Comparison of ENCODE assay signal across 1 cellular context in the genomic region with DNA sequence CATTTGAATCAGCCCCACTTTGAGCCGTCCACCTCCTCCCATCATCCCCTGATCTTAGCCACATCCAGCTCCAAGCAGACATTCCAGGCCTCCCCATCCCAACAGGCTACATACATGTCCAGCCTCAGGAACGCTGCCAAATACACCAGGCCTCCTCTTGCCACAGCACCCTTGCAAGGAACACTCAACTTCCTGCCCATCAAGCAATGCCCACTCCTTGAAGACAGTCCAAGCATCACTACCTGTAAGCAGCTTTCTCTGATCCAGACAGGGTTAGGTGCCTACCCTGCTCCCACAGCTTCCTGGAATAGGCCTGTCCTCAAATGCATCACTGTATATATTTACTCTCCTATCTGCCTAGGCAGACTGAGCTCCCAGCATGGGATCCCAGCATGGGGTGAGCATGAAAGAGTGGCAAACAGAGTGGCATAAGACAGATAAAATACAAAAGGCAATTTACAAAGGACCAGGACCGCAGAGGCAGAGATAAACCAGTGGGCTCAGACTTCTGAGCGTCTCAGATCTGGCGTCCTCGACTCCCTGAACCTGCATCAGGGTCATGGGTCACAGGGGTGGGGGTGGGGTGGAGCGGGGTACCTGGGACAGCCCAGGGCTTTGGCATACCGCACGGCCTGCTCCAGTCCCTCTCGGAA.
TF ChIP-seq lines count a peak whose summit lies in the region.

No MANE protein-coding gene starts in this region.

TF ChIP-seq in K562, 482 proteins besides CTCF, POLR2A, EP300 and RAD21 (continued from another document and continues in another):
- TF ChIP-seq, protein P1, sequence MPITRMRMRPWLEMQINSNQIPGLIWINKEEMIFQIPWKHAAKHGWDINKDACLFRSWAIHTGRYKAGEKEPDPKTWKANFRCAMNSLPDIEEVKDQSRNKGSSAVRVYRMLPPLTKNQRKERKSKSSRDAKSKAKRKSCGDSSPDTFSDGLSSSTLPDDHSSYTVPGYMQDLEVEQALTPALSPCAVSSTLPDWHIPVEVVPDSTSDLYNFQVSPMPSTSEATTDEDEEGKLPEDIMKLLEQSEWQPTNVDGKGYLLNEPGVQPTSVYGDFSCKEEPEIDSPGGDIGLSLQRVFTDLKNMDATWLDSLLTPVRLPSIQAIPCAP (CRISPR knock-in tag; IDR thresholded peaks at IDR 0.05; ENCODE audit: borderline replicate concordance), result no peak
- TF ChIP-seq NCOR1 (IDR thresholded peaks at IDR 0.05) (no peak; the same call in 1 of the 2 replicates), LEF1 (IDR thresholded peaks at IDR 0.05) (no peak), PTTG1 (tag; IDR thresholded peaks at IDR 0.05; ENCODE audit: low read depth) (no peak), CBFA2T2 (conservative IDR thresholded peaks at IDR 0.05) (peak; percentile 80), NR2C2 (CRISPR knock-in tag; IDR thresholded peaks at IDR 0.05) (no peak), NR2C2 (tag; IDR thresholded peaks at IDR 0.05) (peak; percentile 64; the same call in 1 of the 2 replicates), TAL1 (IDR thresholded peaks at IDR 0.05) (peak; percentile 52; the same call in 1 of the 2 replicates), CBFA2T3 (IDR thresholded peaks at IDR 0.05) (peak; percentile 88), NFE2 (IDR thresholded peaks at IDR 0.05; ENCODE audit: low read depth) (no peak), ZC3H8 (IDR thresholded peaks at IDR 0.05) (no peak), MYNN (IDR thresholded peaks at IDR 0.05) (0 out of 2 replicates have a peak, but pooled peaks have one; percentile 30), MYNN (CRISPR knock-in tag; IDR thresholded peaks at IDR 0.05) (no peak), SAFB2 (IDR thresholded peaks at IDR 0.05; ENCODE audit: borderline replicate concordance, low read depth, low read length, severe bottlenecking) (no peak), NR2C1 (IDR thresholded peaks at IDR 0.05) (peak; percentile 47; the same call in 1 of the 2 replicates), NR2C1 (tag; IDR thresholded peaks at IDR 0.05) (peak; percentile 53; the same call in 1 of the 2 replicates), RNF2 (IDR thresholded peaks at IDR 0.05) (no peak), MCM5 (IDR thresholded peaks at IDR 0.05; ENCODE audit: low read depth) (no peak), TEAD4 (IDR thresholded peaks at IDR 0.05; ENCODE audit: low read length) (peak; percentile 51; the same call in 1 of the 2 replicates), TEAD4 (CRISPR knock-in tag; IDR thresholded peaks at IDR 0.05; ENCODE audit: borderline replicate concordance) (no peak), SUPT5H (IDR thresholded peaks at IDR 0.05) (no peak), POLR2AphosphoS2 (IDR thresholded peaks at IDR 0.05; ENCODE audit: low read length) (peak; percentile 52; the same call in 1 of the 2 replicates), ARID2 (IDR thresholded peaks at IDR 0.05) (no peak), KAT7 (CRISPR knock-in tag; IDR thresholded peaks at IDR 0.05; ENCODE audit: borderline replicate concordance) (no peak), FOS (IDR thresholded peaks at IDR 0.05; ENCODE audit: extremely low read depth, insufficient read length) (no peak), TAF7 (tag; IDR thresholded peaks at IDR 0.05) (no peak), ZSCAN29 (IDR thresholded peaks at IDR 0.05) (no peak), ZC3H11A (IDR thresholded peaks at IDR 0.05; ENCODE audit: low read depth, low read length) (no peak), STAT5A (IDR thresholded peaks at IDR 0.05; ENCODE audit: borderline replicate concordance, low read length) (peak; percentile 59), KDM5B (IDR thresholded peaks at IDR 0.05; ENCODE audit: insufficient replicate concordance, low read depth, low read length) (no peak), COPS2 (conservative IDR thresholded peaks at IDR 0.05) (no peak), PHB (CRISPR knock-in tag; IDR thresholded peaks at IDR 0.05) (no peak), CHCHD3 (CRISPR knock-in tag; IDR thresholded peaks at IDR 0.05) (no peak)
- TF ChIP-seq, protein P2, sequence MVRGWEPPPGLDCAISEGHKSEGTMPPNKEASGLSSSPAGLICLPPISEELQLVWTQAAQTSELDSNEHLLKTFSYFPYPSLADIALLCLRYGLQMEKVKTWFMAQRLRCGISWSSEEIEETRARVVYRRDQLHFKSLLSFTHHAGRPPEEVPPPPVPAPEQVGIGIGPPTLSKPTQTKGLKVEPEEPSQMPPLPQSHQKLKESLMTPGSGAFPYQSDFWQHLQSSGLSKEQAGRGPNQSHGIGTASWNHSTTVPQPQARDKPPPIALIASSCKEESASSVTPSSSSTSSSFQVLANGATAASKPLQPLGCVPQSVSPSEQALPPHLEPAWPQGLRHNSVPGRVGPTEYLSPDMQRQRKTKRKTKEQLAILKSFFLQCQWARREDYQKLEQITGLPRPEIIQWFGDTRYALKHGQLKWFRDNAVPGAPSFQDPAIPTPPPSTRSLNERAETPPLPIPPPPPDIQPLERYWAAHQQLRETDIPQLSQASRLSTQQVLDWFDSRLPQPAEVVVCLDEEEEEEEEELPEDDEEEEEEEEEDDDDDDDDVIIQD (CRISPR knock-in tag; IDR thresholded peaks at IDR 0.05), result no peak
- TF ChIP-seq, protein P3, sequence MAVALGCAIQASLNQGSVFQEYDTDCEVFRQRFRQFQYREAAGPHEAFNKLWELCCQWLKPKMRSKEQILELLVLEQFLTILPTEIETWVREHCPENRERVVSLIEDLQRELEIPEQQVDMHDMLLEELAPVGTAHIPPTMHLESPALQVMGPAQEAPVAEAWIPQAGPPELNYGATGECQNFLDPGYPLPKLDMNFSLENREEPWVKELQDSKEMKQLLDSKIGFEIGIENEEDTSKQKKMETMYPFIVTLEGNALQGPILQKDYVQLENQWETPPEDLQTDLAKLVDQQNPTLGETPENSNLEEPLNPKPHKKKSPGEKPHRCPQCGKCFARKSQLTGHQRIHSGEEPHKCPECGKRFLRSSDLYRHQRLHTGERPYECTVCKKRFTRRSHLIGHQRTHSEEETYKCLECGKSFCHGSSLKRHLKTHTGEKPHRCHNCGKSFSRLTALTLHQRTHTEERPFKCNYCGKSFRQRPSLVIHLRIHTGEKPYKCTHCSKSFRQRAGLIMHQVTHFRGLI (CRISPR knock-in tag; IDR thresholded peaks at IDR 0.05), result no peak
- TF ChIP-seq, protein P4, sequence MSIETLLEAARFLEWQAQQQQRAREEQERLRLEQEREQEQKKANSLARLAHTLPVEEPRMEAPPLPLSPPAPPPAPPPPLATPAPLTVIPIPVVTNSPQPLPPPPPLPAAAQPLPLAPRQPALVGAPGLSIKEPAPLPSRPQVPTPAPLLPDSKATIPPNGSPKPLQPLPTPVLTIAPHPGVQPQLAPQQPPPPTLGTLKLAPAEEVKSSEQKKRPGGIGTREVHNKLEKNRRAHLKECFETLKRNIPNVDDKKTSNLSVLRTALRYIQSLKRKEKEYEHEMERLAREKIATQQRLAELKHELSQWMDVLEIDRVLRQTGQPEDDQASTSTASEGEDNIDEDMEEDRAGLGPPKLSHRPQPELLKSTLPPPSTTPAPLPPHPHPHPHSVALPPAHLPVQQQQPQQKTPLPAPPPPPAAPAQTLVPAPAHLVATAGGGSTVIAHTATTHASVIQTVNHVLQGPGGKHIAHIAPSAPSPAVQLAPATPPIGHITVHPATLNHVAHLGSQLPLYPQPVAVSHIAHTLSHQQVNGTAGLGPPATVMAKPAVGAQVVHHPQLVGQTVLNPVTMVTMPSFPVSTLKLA (conservative IDR thresholded peaks at IDR 0.05), result no peak
- TF ChIP-seq, protein P5, sequence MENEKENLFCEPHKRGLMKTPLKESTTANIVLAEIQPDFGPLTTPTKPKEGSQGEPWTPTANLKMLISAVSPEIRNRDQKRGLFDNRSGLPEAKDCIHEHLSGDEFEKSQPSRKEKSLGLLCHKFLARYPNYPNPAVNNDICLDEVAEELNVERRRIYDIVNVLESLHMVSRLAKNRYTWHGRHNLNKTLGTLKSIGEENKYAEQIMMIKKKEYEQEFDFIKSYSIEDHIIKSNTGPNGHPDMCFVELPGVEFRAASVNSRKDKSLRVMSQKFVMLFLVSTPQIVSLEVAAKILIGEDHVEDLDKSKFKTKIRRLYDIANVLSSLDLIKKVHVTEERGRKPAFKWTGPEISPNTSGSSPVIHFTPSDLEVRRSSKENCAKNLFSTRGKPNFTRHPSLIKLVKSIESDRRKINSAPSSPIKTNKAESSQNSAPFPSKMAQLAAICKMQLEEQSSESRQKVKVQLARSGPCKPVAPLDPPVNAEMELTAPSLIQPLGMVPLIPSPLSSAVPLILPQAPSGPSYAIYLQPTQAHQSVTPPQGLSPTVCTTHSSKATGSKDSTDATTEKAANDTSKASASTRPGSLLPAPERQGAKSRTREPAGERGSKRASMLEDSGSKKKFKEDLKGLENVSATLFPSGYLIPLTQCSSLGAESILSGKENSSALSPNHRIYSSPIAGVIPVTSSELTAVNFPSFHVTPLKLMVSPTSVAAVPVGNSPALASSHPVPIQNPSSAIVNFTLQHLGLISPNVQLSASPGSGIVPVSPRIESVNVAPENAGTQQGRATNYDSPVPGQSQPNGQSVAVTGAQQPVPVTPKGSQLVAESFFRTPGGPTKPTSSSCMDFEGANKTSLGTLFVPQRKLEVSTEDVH (IDR thresholded peaks at IDR 0.05; ENCODE audit: low read depth, partially characterized antibody), result no peak
- TF ChIP-seq, protein P6, sequence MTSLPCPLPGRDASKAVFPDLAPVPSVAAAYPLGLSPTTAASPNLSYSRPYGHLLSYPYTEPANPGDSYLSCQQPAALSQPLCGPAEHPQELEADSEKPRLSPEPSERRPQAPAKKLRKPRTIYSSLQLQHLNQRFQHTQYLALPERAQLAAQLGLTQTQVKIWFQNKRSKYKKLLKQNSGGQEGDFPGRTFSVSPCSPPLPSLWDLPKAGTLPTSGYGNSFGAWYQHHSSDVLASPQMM (CRISPR knock-in tag; IDR thresholded peaks at IDR 0.05), result no peak
- TF ChIP-seq, protein P7, sequence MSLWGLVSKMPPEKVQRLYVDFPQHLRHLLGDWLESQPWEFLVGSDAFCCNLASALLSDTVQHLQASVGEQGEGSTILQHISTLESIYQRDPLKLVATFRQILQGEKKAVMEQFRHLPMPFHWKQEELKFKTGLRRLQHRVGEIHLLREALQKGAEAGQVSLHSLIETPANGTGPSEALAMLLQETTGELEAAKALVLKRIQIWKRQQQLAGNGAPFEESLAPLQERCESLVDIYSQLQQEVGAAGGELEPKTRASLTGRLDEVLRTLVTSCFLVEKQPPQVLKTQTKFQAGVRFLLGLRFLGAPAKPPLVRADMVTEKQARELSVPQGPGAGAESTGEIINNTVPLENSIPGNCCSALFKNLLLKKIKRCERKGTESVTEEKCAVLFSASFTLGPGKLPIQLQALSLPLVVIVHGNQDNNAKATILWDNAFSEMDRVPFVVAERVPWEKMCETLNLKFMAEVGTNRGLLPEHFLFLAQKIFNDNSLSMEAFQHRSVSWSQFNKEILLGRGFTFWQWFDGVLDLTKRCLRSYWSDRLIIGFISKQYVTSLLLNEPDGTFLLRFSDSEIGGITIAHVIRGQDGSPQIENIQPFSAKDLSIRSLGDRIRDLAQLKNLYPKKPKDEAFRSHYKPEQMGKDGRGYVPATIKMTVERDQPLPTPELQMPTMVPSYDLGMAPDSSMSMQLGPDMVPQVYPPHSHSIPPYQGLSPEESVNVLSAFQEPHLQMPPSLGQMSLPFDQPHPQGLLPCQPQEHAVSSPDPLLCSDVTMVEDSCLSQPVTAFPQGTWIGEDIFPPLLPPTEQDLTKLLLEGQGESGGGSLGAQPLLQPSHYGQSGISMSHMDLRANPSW (CRISPR knock-in tag; IDR thresholded peaks at IDR 0.05), result no peak
- TF ChIP-seq, protein P8, sequence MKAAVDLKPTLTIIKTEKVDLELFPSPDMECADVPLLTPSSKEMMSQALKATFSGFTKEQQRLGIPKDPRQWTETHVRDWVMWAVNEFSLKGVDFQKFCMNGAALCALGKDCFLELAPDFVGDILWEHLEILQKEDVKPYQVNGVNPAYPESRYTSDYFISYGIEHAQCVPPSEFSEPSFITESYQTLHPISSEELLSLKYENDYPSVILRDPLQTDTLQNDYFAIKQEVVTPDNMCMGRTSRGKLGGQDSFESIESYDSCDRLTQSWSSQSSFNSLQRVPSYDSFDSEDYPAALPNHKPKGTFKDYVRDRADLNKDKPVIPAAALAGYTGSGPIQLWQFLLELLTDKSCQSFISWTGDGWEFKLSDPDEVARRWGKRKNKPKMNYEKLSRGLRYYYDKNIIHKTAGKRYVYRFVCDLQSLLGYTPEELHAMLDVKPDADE (conservative IDR thresholded peaks at IDR 0.05; ENCODE audit: control insufficient read depth, low read depth, low read length), result no peak
- TF ChIP-seq, protein P9, sequence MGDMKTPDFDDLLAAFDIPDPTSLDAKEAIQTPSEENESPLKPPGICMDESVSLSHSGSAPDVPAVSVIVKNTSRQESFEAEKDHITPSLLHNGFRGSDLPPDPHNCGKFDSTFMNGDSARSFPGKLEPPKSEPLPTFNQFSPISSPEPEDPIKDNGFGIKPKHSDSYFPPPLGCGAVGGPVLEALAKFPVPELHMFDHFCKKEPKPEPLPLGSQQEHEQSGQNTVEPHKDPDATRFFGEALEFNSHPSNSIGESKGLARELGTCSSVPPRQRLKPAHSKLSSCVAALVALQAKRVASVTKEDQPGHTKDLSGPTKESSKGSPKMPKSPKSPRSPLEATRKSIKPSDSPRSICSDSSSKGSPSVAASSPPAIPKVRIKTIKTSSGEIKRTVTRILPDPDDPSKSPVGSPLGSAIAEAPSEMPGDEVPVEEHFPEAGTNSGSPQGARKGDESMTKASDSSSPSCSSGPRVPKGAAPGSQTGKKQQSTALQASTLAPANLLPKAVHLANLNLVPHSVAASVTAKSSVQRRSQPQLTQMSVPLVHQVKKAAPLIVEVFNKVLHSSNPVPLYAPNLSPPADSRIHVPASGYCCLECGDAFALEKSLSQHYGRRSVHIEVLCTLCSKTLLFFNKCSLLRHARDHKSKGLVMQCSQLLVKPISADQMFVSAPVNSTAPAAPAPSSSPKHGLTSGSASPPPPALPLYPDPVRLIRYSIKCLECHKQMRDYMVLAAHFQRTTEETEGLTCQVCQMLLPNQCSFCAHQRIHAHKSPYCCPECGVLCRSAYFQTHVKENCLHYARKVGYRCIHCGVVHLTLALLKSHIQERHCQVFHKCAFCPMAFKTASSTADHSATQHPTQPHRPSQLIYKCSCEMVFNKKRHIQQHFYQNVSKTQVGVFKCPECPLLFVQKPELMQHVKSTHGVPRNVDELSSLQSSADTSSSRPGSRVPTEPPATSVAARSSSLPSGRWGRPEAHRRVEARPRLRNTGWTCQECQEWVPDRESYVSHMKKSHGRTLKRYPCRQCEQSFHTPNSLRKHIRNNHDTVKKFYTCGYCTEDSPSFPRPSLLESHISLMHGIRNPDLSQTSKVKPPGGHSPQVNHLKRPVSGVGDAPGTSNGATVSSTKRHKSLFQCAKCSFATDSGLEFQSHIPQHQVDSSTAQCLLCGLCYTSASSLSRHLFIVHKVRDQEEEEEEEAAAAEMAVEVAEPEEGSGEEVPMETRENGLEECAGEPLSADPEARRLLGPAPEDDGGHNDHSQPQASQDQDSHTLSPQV (IDR thresholded peaks at IDR 0.05), result no peak
- TF ChIP-seq, protein P10, sequence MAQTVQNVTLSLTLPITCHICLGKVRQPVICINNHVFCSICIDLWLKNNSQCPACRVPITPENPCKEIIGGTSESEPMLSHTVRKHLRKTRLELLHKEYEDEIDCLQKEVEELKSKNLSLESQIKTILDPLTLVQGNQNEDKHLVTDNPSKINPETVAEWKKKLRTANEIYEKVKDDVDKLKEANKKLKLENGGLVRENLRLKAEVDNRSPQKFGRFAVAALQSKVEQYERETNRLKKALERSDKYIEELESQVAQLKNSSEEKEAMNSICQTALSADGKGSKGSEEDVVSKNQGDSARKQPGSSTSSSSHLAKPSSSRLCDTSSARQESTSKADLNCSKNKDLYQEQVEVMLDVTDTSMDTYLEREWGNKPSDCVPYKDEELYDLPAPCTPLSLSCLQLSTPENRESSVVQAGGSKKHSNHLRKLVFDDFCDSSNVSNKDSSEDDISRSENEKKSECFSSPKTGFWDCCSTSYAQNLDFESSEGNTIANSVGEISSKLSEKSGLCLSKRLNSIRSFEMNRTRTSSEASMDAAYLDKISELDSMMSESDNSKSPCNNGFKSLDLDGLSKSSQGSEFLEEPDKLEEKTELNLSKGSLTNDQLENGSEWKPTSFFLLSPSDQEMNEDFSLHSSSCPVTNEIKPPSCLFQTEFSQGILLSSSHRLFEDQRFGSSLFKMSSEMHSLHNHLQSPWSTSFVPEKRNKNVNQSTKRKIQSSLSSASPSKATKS (CRISPR knock-in tag; IDR thresholded peaks at IDR 0.05), result no peak
